9 cellular contexts compared by ENCODE assay signal in genomic region chr11:95711162-95711944, GRCh38.
DNase-seq lines count a peak whose midpoint lies in the region; ATAC-seq and TF ChIP-seq lines count a peak whose summit lies in the region.
"Had no signal": no experiment of that assay in that cellular context is flagged by ENCODE, and none has a peak within 500 bp of the region (broad histone marks: within the 10 kb centered on the region; RNA-seq: fewer than 3 reads in every experiment).

No MANE protein-coding gene starts in this region.

- no peaks in the 10 kb centered on the region for H3K9me3 Mint-ChIP-seq in activated T-helper 1 cell treated with anti-CD3 and anti-CD28 coated beads, Interleukin-12 subunit alpha, Interleukin-12 subunit beta, Interleukin-2, Interleukin-4 antibody, amounts not matched to agents 30 ng/mL and 10 ng/mL and 1 ng/mL, durations not matched to agents 14 hours and 24 hours and 36 hours

- intact Hi-C loops in activated T-helper 1 cell treated with anti-CD3 and anti-CD28 coated beads, Interleukin-12 subunit alpha, Interleukin-12 subunit beta, Interleukin-2, Interleukin-4 antibody, amounts not matched to agents 30 ng/mL and 10 ng/mL and 1 ng/mL, durations not matched to agents 14 hours and 24 hours and 36 hours (cut with micrococcal nuclease), result loop anchor here (10.0 kb wide), 1 partner anchor 737 kb away; the partner anchor contains the start of genes CWC15 and KDM4D
- intact Hi-C loops in spleen (cut with DNase I; ENCODE audit: low total_unique reads), result no loop called here

- H3K27me3 ChIP-seq in spleen (replicated peaks in 1 of 7) (no peaks in the 10 kb centered on the region), H7 (ENCODE audit: control insufficient read depth, insufficient read depth, low read length) (no peaks in the 10 kb centered on the region)

- H3K4me1 ChIP-seq in spleen, result peaks cover 0 to 40% (median 13%) of the 10 kb centered on the region in 6 donors

- WGBS in spleen, 5 donors, result 55 to 69% (median 64%) methylated on average over 7 of the region's 7 CpGs

- H3K27ac Mint-ChIP-seq in activated T-helper 1 cell treated with anti-CD3 and anti-CD28 coated beads, Interleukin-12 subunit alpha, Interleukin-12 subunit beta, Interleukin-2, Interleukin-4 antibody, amounts not matched to agents 30 ng/mL and 10 ng/mL and 1 ng/mL, durations not matched to agents 14 hours and 24 hours and 36 hours, result peak overlapping the region; percentile 56

- H3K4me3 ChIP-seq in spleen (no peak overlapping the region), H7 (ENCODE audit: insufficient read depth, low read depth, low read length) (no peak overlapping the region)

- TF ChIP-seq CTCF in spleen (IDR thresholded peaks at IDR 0.05 in 8 of 11, conservative IDR thresholded peaks at IDR 0.05 in 3 of 11), result no peak

- peak overlapping the region in 5 of 8 donors; percentile 9 to 66 (median 45) for H3K27ac ChIP-seq in spleen

- no peak for DNase-seq in activated CD4-positive, CD25-positive, alpha-beta regulatory T cell (lab: John Stamatoyannopoulos, UW)
- no peak for DNase-seq in activated T-helper 1 cell treated with anti-CD3 and anti-CD28 coated beads, Interleukin-12 subunit alpha, Interleukin-12 subunit beta, Interleukin-2, Interleukin-4 antibody, amounts not matched to agents 30 ng/mL and 10 ng/mL and 1 ng/mL, durations not matched to agents 14 hours and 24 hours and 36 hours (ENCODE audit: low spot score)
- DNase-seq in spleen (no peak), H7 (no peak), A172 (ENCODE audit: low spot score) (no peak), AG08395 (ENCODE audit: low spot score) (no peak)
- DNase-seq: 8988T had no signal

- no peak overlapping the region for H3K4me3 Mint-ChIP-seq in activated T-helper 1 cell treated with anti-CD3 and anti-CD28 coated beads, Interleukin-12 subunit alpha, Interleukin-12 subunit beta, Interleukin-2, Interleukin-4 antibody, amounts not matched to agents 30 ng/mL and 10 ng/mL and 1 ng/mL, durations not matched to agents 14 hours and 24 hours and 36 hours

- H3K4me1 Mint-ChIP-seq in activated T-helper 1 cell treated with anti-CD3 and anti-CD28 coated beads, Interleukin-12 subunit alpha, Interleukin-12 subunit beta, Interleukin-2, Interleukin-4 antibody, amounts not matched to agents 30 ng/mL and 10 ng/mL and 1 ng/mL, durations not matched to agents 14 hours and 24 hours and 36 hours (ENCODE audit: low read depth), result peaks cover 53% of the 10 kb centered on the region

- H3K36me3 ChIP-seq in spleen (no peaks in the 10 kb centered on the region), H7 (replicated peaks; ENCODE audit: control insufficient read depth, insufficient read depth, low read length) (no peaks in the 10 kb centered on the region)

- H3K9me3 ChIP-seq in spleen, result no peaks in the 10 kb centered on the region

- H3K36me3 Mint-ChIP-seq in activated T-helper 1 cell treated with anti-CD3 and anti-CD28 coated beads, Interleukin-12 subunit alpha, Interleukin-12 subunit beta, Interleukin-2, Interleukin-4 antibody, amounts not matched to agents 30 ng/mL and 10 ng/mL and 1 ng/mL, durations not matched to agents 14 hours and 24 hours and 36 hours (ENCODE audit: low read depth), result no peaks in the 10 kb centered on the region

- peak; percentile 71 to 72 for ATAC-seq in activated CD4-positive, CD25-positive, alpha-beta regulatory T cell treated with anti-CD3 and anti-CD28 coated beads, Interleukin-2, amount 50 U/mL, for 24 hours
- ATAC-seq in HG02642 (IDR thresholded peaks at IDR 0.05; ENCODE audit: poor library complexity, unreplicated experiment), result peak; percentile 50

- no peak for TF ChIP-seq POLR2A in spleen (IDR thresholded peaks at IDR 0.05)

- H3K27me3 Mint-ChIP-seq in activated T-helper 1 cell treated with anti-CD3 and anti-CD28 coated beads, Interleukin-12 subunit alpha, Interleukin-12 subunit beta, Interleukin-2, Interleukin-4 antibody, amounts not matched to agents 30 ng/mL and 10 ng/mL and 1 ng/mL, durations not matched to agents 14 hours and 24 hours and 36 hours (ENCODE audit: insufficient read depth), result peaks cover 3% of the 10 kb centered on the region
